ENCODE assay signal across 22 cellular contexts in the genomic region with DNA sequence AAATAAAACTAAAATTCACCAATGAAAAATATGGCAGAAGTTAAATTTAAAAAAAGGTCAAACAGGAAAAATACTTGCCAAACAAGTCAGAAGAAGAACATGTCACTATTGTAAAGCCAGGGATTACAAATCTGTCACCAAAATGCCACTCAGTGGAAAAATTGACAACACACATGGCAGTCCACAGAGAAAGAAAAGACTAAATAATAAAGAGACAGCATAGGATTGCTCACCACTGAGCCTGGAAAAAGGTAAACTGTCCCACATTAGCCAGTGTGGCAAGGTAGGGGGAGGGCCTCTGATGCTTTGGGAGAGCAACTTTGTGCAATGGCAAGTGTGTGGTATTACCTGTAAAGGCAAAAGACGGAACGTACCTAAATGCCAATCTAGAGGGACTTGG.
DNase-seq lines count a peak whose midpoint lies in the region; ATAC-seq, FAIRE-seq and TF ChIP-seq lines count a peak whose summit lies in the region.
"Had no signal": no experiment of that assay in that cellular context is flagged by ENCODE, and none has a peak within 500 bp of the region (broad histone marks: within the 10 kb centered on the region; RNA-seq: fewer than 3 reads in every experiment).

No MANE protein-coding gene starts in this region.

- H3K36me3 Mint-ChIP-seq in activated naive CD4-positive, alpha-beta T cell treated with anti-CD3 and anti-CD28 coated beads, Interleukin-2, amount 10 ng/mL, durations not matched to agents 7 days and 5 days = no peaks in the 10 kb centered on the region
- peaks cover 2% of the 10 kb centered on the region for H3K36me3 Mint-ChIP-seq in effector memory CD8-positive, alpha-beta T cell (ENCODE audit: insufficient read depth)
- H3K36me3 Mint-ChIP-seq: memory B cell, neural progenitor cell had no signal

- CTCF ChIA-PET in activated naive CD4-positive, alpha-beta T cell treated with anti-CD3 and anti-CD28 coated beads, Interleukin-2, amount 10 ng/mL, durations not matched to agents 7 days and 5 days (lab: Charles Lee) = no interaction called here
- CTCF ChIA-PET in OCI-LY7 (lab: Charles Lee; ENCODE audit: unreplicated experiment) = no interaction called here

- H2AFZ ChIP-seq in OCI-LY7 (ENCODE audit: low read length) = no peak overlapping the region
- H2AFZ ChIP-seq: neural progenitor cell had no signal

- H3K9me2 ChIP-seq in OCI-LY7 (ENCODE audit: insufficient read depth, low read length) = no peaks in the 10 kb centered on the region

- no TSS peak for BruUV-seq in OCI-LY7 (replicated peaks; lab: Mats Ljungman, UMichigan)

- H3K4me1 ChIP-seq in OCI-LY7 (ENCODE audit: insufficient read depth, low read length, poor library complexity, severe bottlenecking) = peaks cover 10% of the 10 kb centered on the region
- H3K4me1 ChIP-seq in thoracic aorta (ENCODE audit: control insufficient read depth in 1 of 2, low read depth in 2 of 2) = peaks cover 41 to 59% of the 10 kb centered on the region in 2 donors
- H3K4me1 ChIP-seq: adrenal gland had no signal

- H3K4me3 ChIP-seq in OCI-LY7 (ENCODE audit: low read depth, low read length, poor library complexity, severe bottlenecking) = no peak overlapping the region
- H3K4me3 ChIP-seq in thoracic aorta = no peak overlapping the region
- H3K4me3 ChIP-seq: adrenal gland, neural progenitor cell, Peyer's patch, uterus had no signal

- peaks cover 57% of the 10 kb centered on the region for H3K4me1 Mint-ChIP-seq in activated naive CD4-positive, alpha-beta T cell treated with anti-CD3 and anti-CD28 coated beads, Interleukin-2, amount 10 ng/mL, durations not matched to agents 7 days and 5 days
- H3K4me1 Mint-ChIP-seq in effector memory CD8-positive, alpha-beta T cell (ENCODE audit: low read depth in 2 of 2) = peaks cover 34 to 47% of the 10 kb centered on the region in 2 donors

- H3K4me3 Mint-ChIP-seq in activated naive CD4-positive, alpha-beta T cell treated with anti-CD3 and anti-CD28 coated beads, Interleukin-2, amount 10 ng/mL, durations not matched to agents 7 days and 5 days = no peak overlapping the region
- peak overlapping the region; percentile 67 to 75 for H3K4me3 Mint-ChIP-seq in effector memory CD8-positive, alpha-beta T cell
- H3K4me3 Mint-ChIP-seq: memory B cell, neural progenitor cell had no signal

- no peaks in the 10 kb centered on the region for H3K79me2 ChIP-seq in OCI-LY7 (ENCODE audit: insufficient read depth, low read depth, low read length)

- intact Hi-C loops in OCI-LY7 (cut with micrococcal nuclease; ENCODE audit: unreplicated experiment) (no loop called here), posterior vena cava (cut with DNase I) (loop anchor here in 1 of 2 donors (5.0 kb wide), 1 partner anchor 1782 kb away; no protein-coding TSS in a partner anchor)

- ATAC-seq in effector memory CD8-positive, alpha-beta T cell (replicated peaks) = no peak
- ATAC-seq in thoracic aorta (ENCODE audit: insufficient number of reproducible peaks, low FRiP score, low read depth) (no peak), GM21367 (IDR thresholded peaks at IDR 0.05; ENCODE audit: unreplicated experiment) (no peak)

- no peaks in the 10 kb centered on the region for H3K9me3 Mint-ChIP-seq in activated naive CD4-positive, alpha-beta T cell treated with anti-CD3 and anti-CD28 coated beads, Interleukin-2, amount 10 ng/mL, durations not matched to agents 7 days and 5 days
- H3K9me3 Mint-ChIP-seq in effector memory CD8-positive, alpha-beta T cell = no peaks in the 10 kb centered on the region
- H3K9me3 Mint-ChIP-seq: memory B cell, neural progenitor cell had no signal

- FAIRE-seq in HTR-8/SVneo (lab: Jason Lieb, UNC) = no peak
- FAIRE-seq: keratinocyte had no signal

- DNase-seq in activated naive CD4-positive, alpha-beta T cell treated with anti-CD3 and anti-CD28 coated beads, Interleukin-2, amount 10 ng/mL, durations not matched to agents 7 days and 5 days = no peak
- DNase-seq in activated naive CD4-positive, alpha-beta T cell treated with Interleukin-2 at 50 U/mL for 16 hours = no peak
- no peak for DNase-seq in OCI-LY7 (ENCODE audit: low spot score)
- no peak for DNase-seq in effector memory CD8-positive, alpha-beta T cell
- DNase-seq in thoracic aorta (ENCODE audit: low spot score) = no peak
- no peak for DNase-seq in HTR-8/SVneo (ENCODE audit: insufficient read length, low spot score)
- DNase-seq in posterior vena cava (ENCODE audit: low spot score) = no peak
- DNase-seq: activated CD8-positive, alpha-beta memory T cell treated with anti-CD3 and anti-CD28 coated beads, Interleukin-2, amount 10 ng/mL, durations not matched to agents 7 days and 5 days; adrenal gland; central memory CD4-positive, alpha-beta T cell; COR-L47; effector memory CD4-positive, alpha-beta T cell; NCI-H1417 treated with DMSO at 0.1 percent for 48 hours; NCI-H2171; NCI-H774; Peyer's patch; uterus; WERI-Rb-1 had no signal

- H3K27ac ChIP-seq in OCI-LY7 (ENCODE audit: low read depth, low read length, poor library complexity, severe bottlenecking) (no peak overlapping the region), thoracic aorta (peak overlapping the region; percentile 30 to 69)
- H3K27ac ChIP-seq: adrenal gland, neural progenitor cell, WERI-Rb-1 had no signal

- H3K9me3 ChIP-seq in OCI-LY7 (ENCODE audit: low read length) (no peaks in the 10 kb centered on the region), thoracic aorta (no peaks in the 10 kb centered on the region)
- H3K9me3 ChIP-seq: adrenal gland, Peyer's patch, uterus had no signal

- H4K20me1 ChIP-seq in OCI-LY7 (ENCODE audit: insufficient read depth, low read length) = no peaks in the 10 kb centered on the region

- TF ChIP-seq CTCF in OCI-LY7 (conservative IDR thresholded peaks at IDR 0.05; ENCODE audit: low read length) = no peak
- TF ChIP-seq CTCF in thoracic aorta (IDR thresholded peaks at IDR 0.05) = no peak

- H3K27me3 ChIP-seq in thoracic aorta (replicated peaks; ENCODE audit: insufficient read depth) = no peaks in the 10 kb centered on the region
- H3K27me3 ChIP-seq: adrenal gland, neural progenitor cell, Peyer's patch, uterus had no signal

- peaks cover 10% of the 10 kb centered on the region for H3K27me3 Mint-ChIP-seq in activated naive CD4-positive, alpha-beta T cell treated with anti-CD3 and anti-CD28 coated beads, Interleukin-2, amount 10 ng/mL, durations not matched to agents 7 days and 5 days
- no peaks in the 10 kb centered on the region for H3K27me3 Mint-ChIP-seq in effector memory CD8-positive, alpha-beta T cell
- H3K27me3 Mint-ChIP-seq: memory B cell had no signal

- POLR2A ChIA-PET in OCI-LY7 (lab: Charles Lee) = no interaction called here

- peak overlapping the region; percentile 29 for H3K27ac Mint-ChIP-seq in activated naive CD4-positive, alpha-beta T cell treated with anti-CD3 and anti-CD28 coated beads, Interleukin-2, amount 10 ng/mL, durations not matched to agents 7 days and 5 days
- H3K27ac Mint-ChIP-seq in effector memory CD8-positive, alpha-beta T cell = peak overlapping the region; percentile 76 to 85
- H3K27ac Mint-ChIP-seq: memory B cell, neural progenitor cell had no signal

- H3K36me3 ChIP-seq in OCI-LY7 (ENCODE audit: insufficient read depth, low read length) = no peaks in the 10 kb centered on the region
- H3K36me3 ChIP-seq in thoracic aorta = no peaks in the 10 kb centered on the region
- H3K36me3 ChIP-seq: adrenal gland, neural progenitor cell, Peyer's patch, uterus, WERI-Rb-1 had no signal

- peak overlapping the region; percentile 46; the same call in 1 of the 2 replicates for H3K4me2 ChIP-seq in OCI-LY7 (ENCODE audit: low read length)
- H3K4me2 ChIP-seq: neural progenitor cell had no signal
